24 cellular contexts compared by ENCODE assay signal in genomic region chr6:144662812-144663211, GRCh38.
A peak's percentile ranks its signal among the peaks of the same experiment; 100 is the strongest.
DNase-seq lines count a peak whose midpoint lies in the region; ATAC-seq and TF ChIP-seq lines count a peak whose summit lies in the region.
"Had no signal": no experiment of that assay in that cellular context is flagged by ENCODE, and none has a peak within 500 bp of the region (broad histone marks: within the 10 kb centered on the region; RNA-seq: fewer than 3 reads in every experiment).

No MANE protein-coding gene starts in this region.

- DNase-seq in CD8-positive, alpha-beta memory T cell = no peak
- peak; percentile 28 for DNase-seq in NCI-H146 treated with DMSO at 0.1 percent for 48 hours (lab: John Stamatoyannopoulos, UW; ENCODE audit: unreplicated experiment)
- DNase-seq in colonic mucosa = peak; percentile 42
- no peak for DNase-seq in COR-L47 (lab: John Stamatoyannopoulos, UW)
- no peak for DNase-seq in upper lobe of left lung
- no peak for DNase-seq in NCI-H526 treated with DMSO at 0.1 percent for 48 hours (lab: John Stamatoyannopoulos, UW)
- DNase-seq: activated CD4-positive, alpha-beta T cell treated with anti-CD3 and anti-CD28 coated beads for 1 hour; activated CD8-positive, alpha-beta memory T cell treated with anti-CD3 and anti-CD28 coated beads, Interleukin-2, amount 50 U/mL, for 48 hours; activated naive CD4-positive, alpha-beta T cell; body of pancreas; dermis blood vessel endothelial cell; DND-41; heart left ventricle; IMR-90; islet precursor cell; NCI-H1092; pancreas; stimulated activated CD4-positive, alpha-beta T cell treated with anti-CD3 and anti-CD28 coated beads, Interleukin-4, amount 100 ng/mL, for 24 hours; stimulated activated CD8-positive, alpha-beta memory T cell treated with anti-CD3 and anti-CD28 coated beads, Interleukin-4, amount 100 ng/mL, for 48 hours had no signal

- TF ChIP-seq EP300 in upper lobe of left lung (IDR thresholded peaks at IDR 0.05) = no peak

- CTCF ChIA-PET in CD8-positive, alpha-beta memory T cell (lab: Charles Lee) = no interaction called here

- TF ChIP-seq POLR2A in upper lobe of left lung (IDR thresholded peaks at IDR 0.05) = no peak

- no peak overlapping the region for H3K27ac ChIP-seq in CD8-positive, alpha-beta memory T cell (ENCODE audit: low read depth, low read length)
- H3K27ac ChIP-seq in colonic mucosa (peak overlapping the region; percentile 78), upper lobe of left lung (no peak overlapping the region)
- H3K27ac ChIP-seq: body of pancreas, esophagus muscularis mucosa, heart left ventricle, pancreas, thoracic aorta had no signal

- no peaks in the 10 kb centered on the region for H3K27me3 ChIP-seq in CD8-positive, alpha-beta memory T cell (ENCODE audit: insufficient read depth, low read length, poor library complexity, severe bottlenecking)
- no peaks in the 10 kb centered on the region for H3K27me3 ChIP-seq in colonic mucosa
- H3K27me3 ChIP-seq in upper lobe of left lung = no peaks in the 10 kb centered on the region
- H3K27me3 ChIP-seq: body of pancreas, esophagus muscularis mucosa, heart left ventricle, pancreas had no signal

- H3K36me3 ChIP-seq in CD8-positive, alpha-beta memory T cell (ENCODE audit: insufficient read depth, low read length) = no peaks in the 10 kb centered on the region
- H3K36me3 ChIP-seq in colonic mucosa (no peaks in the 10 kb centered on the region), upper lobe of left lung (no peaks in the 10 kb centered on the region)
- H3K36me3 ChIP-seq: esophagus muscularis mucosa, heart left ventricle, pancreas, thoracic aorta had no signal

- no peaks in the 10 kb centered on the region for H3K27me3 Mint-ChIP-seq in CD8-positive, alpha-beta memory T cell
- H3K27me3 Mint-ChIP-seq in nephron (ENCODE audit: low read depth) = no peaks in the 10 kb centered on the region

- H3K4me1 Mint-ChIP-seq in CD8-positive, alpha-beta memory T cell = peaks cover 80 to 99% (median 94%) of the 10 kb centered on the region in 3 donors
- peaks cover 50% of the 10 kb centered on the region for H3K4me1 Mint-ChIP-seq in nephron

- H3K27ac Mint-ChIP-seq in CD8-positive, alpha-beta memory T cell = peak overlapping the region in 5 of 8 donors; percentile 18 to 86 (median 56)
- H3K27ac Mint-ChIP-seq in nephron = peak overlapping the region; percentile 64 to 73 (median 67)

- intact Hi-C loops in colonic mucosa (cut with DNase I) = no loop called here

- H3K4me1 ChIP-seq in CD8-positive, alpha-beta memory T cell (ENCODE audit: insufficient read depth, low read length) = peaks cover 34% of the 10 kb centered on the region
- H3K4me1 ChIP-seq in colonic mucosa (peaks cover 5% of the 10 kb centered on the region), upper lobe of left lung (peaks cover 13 to 35% (median 28%) of the 10 kb centered on the region in 4 donors)

- H3K4me3 ChIP-seq in CD8-positive, alpha-beta memory T cell (ENCODE audit: low read length) = no peak overlapping the region
- H3K4me3 ChIP-seq in colonic mucosa (no peak overlapping the region), upper lobe of left lung (no peak overlapping the region)
- H3K4me3 ChIP-seq: body of pancreas, esophagus muscularis mucosa, heart left ventricle, pancreas, thoracic aorta had no signal

- TF ChIP-seq CTCF in colonic mucosa (IDR thresholded peaks at IDR 0.05) (no peak), nephron (IDR thresholded peaks at IDR 0.05; ENCODE audit: unreplicated experiment in 3 of 3) (no peak), upper lobe of left lung (IDR thresholded peaks at IDR 0.05) (no peak)

- peaks cover 3 to 12% (median 4%) of the 10 kb centered on the region in 3 donors for H3K36me3 Mint-ChIP-seq in CD8-positive, alpha-beta memory T cell
- no peaks in the 10 kb centered on the region for H3K36me3 Mint-ChIP-seq in nephron (ENCODE audit: low read depth)

- no peaks in the 10 kb centered on the region for H3K9me3 ChIP-seq in CD8-positive, alpha-beta memory T cell (ENCODE audit: low read length)
- H3K9me3 ChIP-seq in colonic mucosa (no peaks in the 10 kb centered on the region), upper lobe of left lung (no peaks in the 10 kb centered on the region)
- H3K9me3 ChIP-seq: body of pancreas, esophagus muscularis mucosa, heart left ventricle, pancreas, thoracic aorta had no signal

- H3K9me3 Mint-ChIP-seq in CD8-positive, alpha-beta memory T cell = no peaks in the 10 kb centered on the region
- no peaks in the 10 kb centered on the region for H3K9me3 Mint-ChIP-seq in nephron

- ATAC-seq in HG03159 (IDR thresholded peaks at IDR 0.05; ENCODE audit: unreplicated experiment) (no peak), upper lobe of left lung (ENCODE audit: low FRiP score in 2 of 2) (no peak)
- ATAC-seq: body of pancreas, pancreas, Right ventricle myocardium inferior had no signal

- no peak overlapping the region for H3K9ac ChIP-seq in colonic mucosa (ENCODE audit: low read depth in 2 of 2, low read length in 2 of 2)

- POLR2A ChIA-PET in CD8-positive, alpha-beta memory T cell (lab: Charles Lee) = interaction anchor here (1.0 kb wide), 1 partner anchor 181 kb away, joined by 3 read pairs; no protein-coding TSS in a partner anchor

- WGBS in upper lobe of left lung, 2 donors = 77 to 85% methylated on average over 1 of the region's 1 CpG

- H3K4me3 Mint-ChIP-seq in CD8-positive, alpha-beta memory T cell = no peak overlapping the region
- peak overlapping the region in 1 of 3 experiments; percentile 24 for H3K4me3 Mint-ChIP-seq in nephron

Comparison
In these comparisons a context has a peak if more than half of its experiments do, and no peak if none do; other contexts are left out.
1. DNase-seq: peak in NCI-H146 treated with DMSO at 0.1 percent for 48 hours (single experiment) and colonic mucosa (single experiment); none in CD8-positive, alpha-beta memory T cell (0 of 5), COR-L47 (single experiment), upper lobe of left lung (0 of 2) and NCI-H526 treated with DMSO at 0.1 percent for 48 hours (single experiment).